8 cellular contexts compared by ENCODE assay signal in the genomic region with DNA sequence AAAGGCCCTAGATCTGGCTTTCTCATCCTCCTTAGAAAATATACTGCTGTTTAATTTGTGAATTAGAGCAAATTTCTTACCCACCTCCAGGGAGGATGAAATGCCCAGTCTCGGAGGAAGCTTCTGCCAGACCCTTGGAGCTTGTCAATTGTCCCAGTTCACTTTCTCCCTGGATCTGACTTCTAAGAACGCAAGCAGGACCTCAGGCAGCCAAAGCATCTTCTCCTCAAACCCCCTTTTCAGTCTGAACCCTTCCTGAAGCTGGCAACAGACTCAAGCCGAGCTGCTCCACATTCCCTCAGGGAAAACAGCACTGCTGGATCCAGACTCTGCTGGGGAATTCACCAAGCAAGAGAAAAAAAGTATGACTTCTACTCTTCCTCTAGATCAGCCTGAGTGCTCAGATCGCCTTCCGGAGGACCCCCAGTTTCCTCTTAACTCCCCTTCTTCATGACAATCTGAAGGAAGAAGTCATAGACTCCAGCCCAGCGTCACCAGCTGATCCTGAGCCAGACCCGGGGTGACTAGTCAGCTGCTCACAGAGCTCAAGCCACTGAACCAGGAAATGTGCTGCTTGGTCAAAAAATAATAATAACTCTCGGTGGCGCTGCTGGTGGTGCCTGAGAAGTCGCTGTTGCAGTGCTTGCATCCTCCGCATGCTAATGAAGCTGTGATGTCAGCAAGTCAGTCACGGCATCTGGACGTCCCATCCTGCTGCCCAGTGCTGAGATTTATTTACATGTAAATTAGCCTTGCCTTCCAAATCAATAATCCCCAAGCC. TPM values are rescaled to one million over a fixed set of nuclear protein-coding genes. Genes with fewer than 3 reads are reported as not detected.
DNase-seq lines count a peak whose midpoint lies in the region; ATAC-seq and TF ChIP-seq lines count a peak whose summit lies in the region.

A gene with protein sequence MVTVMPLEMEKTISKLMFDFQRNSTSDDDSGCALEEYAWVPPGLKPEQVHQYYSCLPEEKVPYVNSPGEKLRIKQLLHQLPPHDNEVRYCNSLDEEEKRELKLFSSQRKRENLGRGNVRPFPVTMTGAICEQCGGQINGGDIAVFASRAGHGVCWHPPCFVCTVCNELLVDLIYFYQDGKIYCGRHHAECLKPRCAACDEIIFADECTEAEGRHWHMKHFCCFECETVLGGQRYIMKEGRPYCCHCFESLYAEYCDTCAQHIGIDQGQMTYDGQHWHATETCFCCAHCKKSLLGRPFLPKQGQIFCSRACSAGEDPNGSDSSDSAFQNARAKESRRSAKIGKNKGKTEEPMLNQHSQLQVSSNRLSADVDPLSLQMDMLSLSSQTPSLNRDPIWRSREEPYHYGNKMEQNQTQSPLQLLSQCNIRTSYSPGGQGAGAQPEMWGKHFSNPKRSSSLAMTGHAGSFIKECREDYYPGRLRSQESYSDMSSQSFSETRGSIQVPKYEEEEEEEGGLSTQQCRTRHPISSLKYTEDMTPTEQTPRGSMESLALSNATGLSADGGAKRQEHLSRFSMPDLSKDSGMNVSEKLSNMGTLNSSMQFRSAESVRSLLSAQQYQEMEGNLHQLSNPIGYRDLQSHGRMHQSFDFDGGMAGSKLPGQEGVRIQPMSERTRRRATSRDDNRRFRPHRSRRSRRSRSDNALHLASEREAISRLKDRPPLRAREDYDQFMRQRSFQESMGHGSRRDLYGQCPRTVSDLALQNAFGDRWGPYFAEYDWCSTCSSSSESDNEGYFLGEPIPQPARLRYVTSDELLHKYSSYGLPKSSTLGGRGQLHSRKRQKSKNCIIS (minus strand): TSS at position 641 of the 781 bp plus-strand sequence. CDS start 26,539 bp downstream, outside the sequence.

- in situ Hi-C loops in GM13976 (cut with MboI; ENCODE audit: low sequenced_read_pairs, unreplicated experiment), result no loop called here

- no peaks in the 10 kb centered on the region for H3K27me3 ChIP-seq in muscle layer of duodenum (ENCODE audit: low read depth, low read length)

- H3K4me1 ChIP-seq in muscle layer of duodenum (ENCODE audit: control insufficient read depth in 1 of 2, insufficient read depth in 2 of 2, low read length in 2 of 2), result peaks cover 8 to 64% of the 10 kb centered on the region in 2 donors

- no peaks in the 10 kb centered on the region for H3K9me3 ChIP-seq in muscle layer of duodenum (ENCODE audit: control insufficient read depth in 1 of 2, low read length in 2 of 2)

- DNase-seq in GM13976 (ENCODE audit: low spot score) (peak; percentile 25), RPMI7951 (ENCODE audit: low read depth) (peak; percentile 96), fibroblast of mammary gland (ENCODE audit: low read depth) (peak; percentile 94), NCI-H345 (lab: John Stamatoyannopoulos, UW) (no peak)
- no peak for DNase-seq in stimulated activated CD8-positive, alpha-beta memory T cell treated with anti-CD3 and anti-CD28 coated beads, Interleukin-4, amount 100 ng/mL, for 48 hours
- no peak for DNase-seq in stimulated activated CD4-positive, alpha-beta T cell treated with anti-CD3 and anti-CD28 coated beads, Interleukin-2, amount 100 ng/mL, for 24 hours

- H3K27ac ChIP-seq in muscle layer of duodenum (ENCODE audit: low read length), result peak within 1 kb of the TSS; percentile 82

- TF ChIP-seq CTCF in GM13976 (IDR thresholded peaks at IDR 0.05; ENCODE audit: borderline replicate concordance, control extremely low read depth, extremely low read depth, insufficient read depth, missing control alignments) (no peak), fibroblast of mammary gland (conservative IDR thresholded peaks at IDR 0.05; ENCODE audit: control insufficient read depth, insufficient read depth, low read depth, low read length) (peak; percentile 30)

- no peaks in the 10 kb centered on the region for H3K36me3 ChIP-seq in muscle layer of duodenum (ENCODE audit: control insufficient read depth in 1 of 2, insufficient read depth in 2 of 2, low read length in 2 of 2)

- peak within 1 kb of the TSS; percentile 31 for H3K4me3 ChIP-seq in fibroblast of mammary gland (ENCODE audit: control insufficient read depth, low read depth, low read length)
- peak within 1 kb of the TSS; percentile 42 to 56 for H3K4me3 ChIP-seq in muscle layer of duodenum (ENCODE audit: low read depth in 1 of 2, low read length in 2 of 2)

- ATAC-seq in HG02623 (IDR thresholded peaks at IDR 0.05; ENCODE audit: unreplicated experiment), result peak; percentile 96

RNA-seq across cellular contexts. Expression of the gene that starts here (rescaled TPM):
- 9.8 and 15.0 TPM in 2 replicates for total RNA-seq in RPMI7951 (2014; rRNA removed; shearing (Covaris generic))

Comparison
In these comparisons a context has a peak if more than half of its experiments do, and no peak if none do; other contexts are left out.
1. DNase-seq: peak in GM13976 (single experiment), RPMI7951 (single experiment) and fibroblast of mammary gland (single experiment); none in stimulated activated CD8-positive, alpha-beta memory T cell treated with anti-CD3 and anti-CD28 coated beads, Interleukin-4, amount 100 ng/mL, for 48 hours (single experiment), stimulated activated CD4-positive, alpha-beta T cell treated with anti-CD3 and anti-CD28 coated beads, Interleukin-2, amount 100 ng/mL, for 24 hours (0 of 2) and NCI-H345 (single experiment).